Comparison of ENCODE assay signal across 8 cellular contexts in genomic region chr21:36989699-36990507, GRCh38. TPM values are rescaled to one million over a fixed set of nuclear protein-coding genes. Genes with fewer than 3 reads are reported as not detected.
DNase-seq lines count a peak whose midpoint lies in the region; ATAC-seq and TF ChIP-seq lines count a peak whose summit lies in the region.

No MANE protein-coding gene starts in this region.

- H3K27me3 Mint-ChIP-seq in mesothelial cell of epicardium (ENCODE audit: low read depth): no peaks in the 10 kb centered on the region

- H3K27ac ChIP-seq in HUES48 (ENCODE audit: low read depth, low read length): peak overlapping the region; percentile 90

- H3K4me3 Mint-ChIP-seq in mesothelial cell of epicardium: peak overlapping the region; percentile 70

- H3K4me1 ChIP-seq in HUES48 (ENCODE audit: control insufficient read depth, insufficient read depth, low read length): peaks cover 16% of the 10 kb centered on the region
- peaks cover 6% of the 10 kb centered on the region for H3K4me1 ChIP-seq in NT2/D1 (ENCODE audit: insufficient read depth, insufficient read length)
- no peaks in the 10 kb centered on the region for H3K4me1 ChIP-seq in endocrine pancreas (ENCODE audit: control insufficient read depth, insufficient read depth, low read length)

- H3K27me3 ChIP-seq in HUES48 (ENCODE audit: control insufficient read depth, insufficient read depth, low read length) (peaks cover 11% of the 10 kb centered on the region), NT2/D1 (ENCODE audit: insufficient read depth, insufficient read length) (peaks cover 4% of the 10 kb centered on the region), endocrine pancreas (ENCODE audit: control insufficient read depth, insufficient read depth, low read length) (no peaks in the 10 kb centered on the region)

- H3K36me3 ChIP-seq in HUES48 (ENCODE audit: control insufficient read depth, insufficient read depth, low read length) (no peaks in the 10 kb centered on the region), NT2/D1 (ENCODE audit: insufficient read depth, insufficient read length, low read length) (no peaks in the 10 kb centered on the region), endocrine pancreas (ENCODE audit: control insufficient read depth, insufficient read depth, low read length) (no peaks in the 10 kb centered on the region)

- peak; percentile 89 for ATAC-seq in GM21423 (IDR thresholded peaks at IDR 0.05; ENCODE audit: unreplicated experiment)

- no peaks in the 10 kb centered on the region for H3K9me3 ChIP-seq in HUES48 (ENCODE audit: control insufficient read depth, insufficient read depth, low read length)
- H3K9me3 ChIP-seq in NT2/D1 (ENCODE audit: insufficient read depth, low read length): 0 out of 2 replicates have a peak, but pooled peaks cover 4% of the 10 kb centered on the region
- H3K9me3 ChIP-seq in endocrine pancreas (ENCODE audit: control insufficient read depth, low read length): no peaks in the 10 kb centered on the region

- peak; percentile 97 for DNase-seq in DMS 273 (lab: John Stamatoyannopoulos, UW; ENCODE audit: unreplicated experiment)
- peak; percentile 87 for DNase-seq in NT2/D1 (ENCODE audit: low read depth, low spot score)
- DNase-seq in activated CD8-positive, alpha-beta memory T cell treated with anti-CD3 and anti-CD28 coated beads, Interleukin-2, amount 50 U/mL, for 24 hours (ENCODE audit: extremely low read depth): peak; percentile 70
- peak; percentile 86 to 88 for DNase-seq in mesothelial cell of epicardium (ENCODE audit: low spot score in 2 of 2, unreplicated experiment in 2 of 2)
- peak; percentile 67 to 83 for DNase-seq in stimulated activated CD8-positive, alpha-beta memory T cell treated with anti-CD3 and anti-CD28 coated beads, Interleukin-15, amount 100 ng/mL, for 4 hours (ENCODE audit: low read depth in 2 of 2)

- H3K4me1 Mint-ChIP-seq in mesothelial cell of epicardium: peaks cover 7% of the 10 kb centered on the region

- H3K9me3 Mint-ChIP-seq in mesothelial cell of epicardium: no peaks in the 10 kb centered on the region

- peak overlapping the region; percentile 47 for H3K9ac ChIP-seq in HUES48 (ENCODE audit: low read depth, low read length)
- peak overlapping the region; percentile 87 for H3K9ac ChIP-seq in NT2/D1 (ENCODE audit: insufficient read length, low read depth)
- H3K9ac ChIP-seq in endocrine pancreas (ENCODE audit: control insufficient read depth, insufficient read depth, low read length): peak overlapping the region; percentile 60

- peak overlapping the region; percentile 50 for H3K4me3 ChIP-seq in HUES48 (ENCODE audit: low read depth, low read length)
- H3K4me3 ChIP-seq in NT2/D1 (ENCODE audit: insufficient read length, low read depth): peak overlapping the region; percentile 54
- no peak overlapping the region for H3K4me3 ChIP-seq in endocrine pancreas (ENCODE audit: control insufficient read depth, insufficient read depth, low read length)

- H3K27ac Mint-ChIP-seq in mesothelial cell of epicardium: peak overlapping the region; percentile 84

- peak; percentile 81 for TF ChIP-seq CTCF in mesothelial cell of epicardium (IDR thresholded peaks at IDR 0.05; ENCODE audit: unreplicated experiment)

- H3K36me3 Mint-ChIP-seq in mesothelial cell of epicardium: peaks cover 10% of the 10 kb centered on the region

RNA-seq across cellular contexts. Expression of gene RIPPLY3, which starts 16.6 kb away (rescaled TPM):
- total RNA-seq in mesothelial cell of epicardium: 0.22 to 0.54 TPM (median 0.38 TPM) in 3 replicates

RNA-seq across cellular contexts. Expression of gene HLCS, which starts 23.4 kb away (rescaled TPM):
- 19.8 to 20.2 TPM (median 19.8 TPM) in 3 replicates for total RNA-seq in mesothelial cell of epicardium
